Comparison of ENCODE assay signal across 19 cellular contexts in the genomic region with DNA sequence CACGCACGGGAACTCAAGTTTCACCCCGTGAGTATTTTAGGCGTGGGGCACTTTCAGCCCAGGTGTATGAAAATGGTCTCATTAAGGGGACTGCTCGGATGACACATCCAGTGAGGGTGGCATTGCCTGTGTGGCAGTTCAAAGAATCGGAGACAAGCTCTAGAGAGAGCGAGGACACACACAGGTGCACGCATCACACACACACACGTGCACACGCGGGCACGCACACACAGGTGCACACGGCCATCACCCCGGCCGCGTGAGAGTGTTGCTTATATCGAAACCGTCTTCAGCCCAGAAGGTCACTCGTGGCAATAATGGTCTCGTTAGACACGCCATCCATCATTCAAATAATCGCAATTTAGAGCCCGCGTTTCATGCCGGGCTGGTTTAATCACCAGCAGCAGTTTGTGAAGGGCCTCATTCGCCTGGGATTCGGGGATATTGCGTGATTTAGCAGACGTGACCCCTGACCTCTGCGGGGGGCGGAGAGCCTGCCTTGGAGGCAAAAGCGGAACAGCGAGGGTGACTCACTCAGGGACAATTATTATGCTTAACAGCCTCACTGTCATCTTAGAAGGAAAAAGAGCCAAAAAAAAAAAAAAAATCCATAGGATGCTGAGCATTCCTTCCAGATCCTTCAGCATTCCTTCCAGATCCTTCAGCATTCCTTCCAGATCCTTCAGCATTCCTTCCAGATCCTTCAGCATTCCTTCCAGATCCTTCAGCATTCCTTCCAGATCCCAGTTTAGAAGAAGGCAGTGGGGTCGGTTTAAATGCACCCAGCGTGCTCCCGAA.
DNase-seq lines count a peak whose midpoint lies in the region; FAIRE-seq lines count a peak whose summit lies in the region.
"Had no signal": no experiment of that assay in that cellular context is flagged by ENCODE, and none has a peak within 500 bp of the region (broad histone marks: within the 10 kb centered on the region; RNA-seq: fewer than 3 reads in every experiment).

No MANE protein-coding gene starts in this region.

- FAIRE-seq in HTR-8/SVneo (lab: Jason Lieb, UNC), result peak; percentile 78
- FAIRE-seq: frontal cortex had no signal

- no peak overlapping the region for H2BK5ac ChIP-seq in trophoblast cell (ENCODE audit: low read depth, low read length, poor library complexity)

- no peak overlapping the region for H4K12ac ChIP-seq in trophoblast cell (ENCODE audit: low read depth, low read length)

- no peak overlapping the region for H2BK120ac ChIP-seq in trophoblast cell (ENCODE audit: insufficient read depth, low read length, poor library complexity)

- no peak overlapping the region for H4K8ac ChIP-seq in trophoblast cell (ENCODE audit: low read depth, low read length)

- H3K4me2 ChIP-seq in trophoblast cell (ENCODE audit: low read length), result no peak overlapping the region
- H3K4me2 ChIP-seq: KMS-11 had no signal

- H3K4ac ChIP-seq in trophoblast cell (ENCODE audit: low read depth, low read length), result no peak overlapping the region

- H3K36me3 ChIP-seq in trophoblast cell (ENCODE audit: control insufficient read depth in 1 of 2, insufficient read depth in 2 of 2, low read length in 2 of 2), result no peaks in the 10 kb centered on the region
- H3K36me3 ChIP-seq: prostate gland had no signal

- H3K79me2 ChIP-seq in trophoblast cell (ENCODE audit: control insufficient read depth, insufficient read depth, low read length, poor library complexity), result no peaks in the 10 kb centered on the region

- peak overlapping the region; percentile 10 for H3K4me3 ChIP-seq in trophoblast cell (ENCODE audit: low read depth, low read length)
- H3K4me3 ChIP-seq: prostate gland, testis had no signal

- WGBS in trophoblast cell (ENCODE audit: extremely low coverage, insufficient coverage, insufficient read length), result no CpG with 5 or more reads among the region's 36 CpGs

- no peak overlapping the region for H3K23ac ChIP-seq in trophoblast cell (ENCODE audit: low read length)

- no peaks in the 10 kb centered on the region for H3K4me1 ChIP-seq in trophoblast cell (ENCODE audit: control insufficient read depth in 1 of 2, insufficient read depth in 2 of 2, low read length in 2 of 2)
- H3K4me1 ChIP-seq: prostate gland, testis had no signal

- H3K14ac ChIP-seq in trophoblast cell (ENCODE audit: low read length), result no peak overlapping the region

- H3K27me3 ChIP-seq in trophoblast cell (ENCODE audit: insufficient read depth, low read length), result no peaks in the 10 kb centered on the region
- H3K27me3 ChIP-seq: testis had no signal

- no peak overlapping the region for H3K9ac ChIP-seq in trophoblast cell (ENCODE audit: low read length)
- H3K9ac ChIP-seq: KMS-11 had no signal

- H2AK5ac ChIP-seq in trophoblast cell (ENCODE audit: low read length), result no peak overlapping the region

- no peak overlapping the region for H2BK12ac ChIP-seq in trophoblast cell (ENCODE audit: low read length)

- H3K9me3 ChIP-seq in trophoblast cell (ENCODE audit: insufficient read depth, low read depth, low read length), result peaks cover 14% of the 10 kb centered on the region
- H3K9me3 ChIP-seq: prostate gland, testis had no signal

- DNase-seq in EL (peak; percentile 63), HTR-8/SVneo (ENCODE audit: insufficient read length, low spot score) (peak; percentile 30), dermis blood vessel endothelial cell (peak; percentile 12), trophoblast cell (peak; percentile 30 to 40), NCI-H510A (lab: John Stamatoyannopoulos, UW) (no peak), DMS 273 treated with DMSO at 0.1 percent for 48 hours (lab: John Stamatoyannopoulos, UW) (no peak), retina (no peak), NAMALWA (ENCODE audit: low spot score) (no peak)
- DNase-seq: amygdala, HCEC 1CT, NCI-H1092 treated with DMSO at 0.1 percent for 48 hours, NCI-H2107, NCI-H69, SHP77 treated with DMSO at 0.1 percent for 48 hours, testis had no signal

- H3K27ac ChIP-seq in trophoblast cell (ENCODE audit: low read depth, low read length), result no peak overlapping the region
- H3K27ac ChIP-seq: HL-60, KMS-11, prostate gland, testis had no signal

- H2AFZ ChIP-seq in trophoblast cell (ENCODE audit: insufficient read depth, low read length, poor library complexity), result no peak overlapping the region

- no peaks in the 10 kb centered on the region for H3K79me1 ChIP-seq in trophoblast cell (ENCODE audit: low read length)

- no peak overlapping the region for H3K18ac ChIP-seq in trophoblast cell (ENCODE audit: low read length)

- no peak overlapping the region for H4K91ac ChIP-seq in trophoblast cell (ENCODE audit: low read depth, low read length)

Comparison
In these comparisons a context has a peak if more than half of its experiments do, and no peak if none do; other contexts are left out.
1. DNase-seq: peak in EL (single experiment), HTR-8/SVneo (single experiment), dermis blood vessel endothelial cell (single experiment) and trophoblast cell (2 of 2); none in NCI-H510A (single experiment), DMS 273 treated with DMSO at 0.1 percent for 48 hours (single experiment), retina (single experiment) and NAMALWA (single experiment).